In genomic region chr11:122229611-122230386, GRCh38 we compare ENCODE assay signal across 1 cellular context.
TF ChIP-seq lines count a peak whose summit lies in the region.

No MANE protein-coding gene starts in this region.

TF ChIP-seq in HepG2, 621 proteins besides CTCF, POLR2A, EP300 and RAD21 (continued from another document):
- peak; percentile 71 for TF ChIP-seq ARID5B (CRISPR knock-in tag; IDR thresholded peaks at IDR 0.05)
- TF ChIP-seq NFKB2 (CRISPR knock-in tag; IDR thresholded peaks at IDR 0.05; ENCODE audit: borderline replicate concordance): no peak; the same call in 1 of the 2 replicates
- TF ChIP-seq TEAD3 (CRISPR knock-in tag; optimal IDR thresholded peaks at IDR 0.05; ENCODE audit: borderline replicate concordance): peak; percentile 76
- TF ChIP-seq HNF4A (CRISPR knock-in tag; IDR thresholded peaks at IDR 0.05): peak; percentile 59
- TF ChIP-seq PBX3 (CRISPR knock-in tag; IDR thresholded peaks at IDR 0.05; ENCODE audit: borderline replicate concordance): no peak
- TF ChIP-seq HNF4G (IDR thresholded peaks at IDR 0.05; ENCODE audit: borderline replicate concordance, low read depth, low read length): 0 out of 2 replicates have a peak, but pooled peaks have one; percentile 3
- TF ChIP-seq HNF4G (CRISPR knock-in tag; IDR thresholded peaks at IDR 0.05; ENCODE audit: borderline replicate concordance, low read depth): no peak
- no peak for TF ChIP-seq ZBTB21 (CRISPR knock-in tag; IDR thresholded peaks at IDR 0.05)
